ENCODE assay signal across 31 cellular contexts in genomic region chr3:128412180-128413002, GRCh38. TPM values are rescaled to one million over a fixed set of nuclear protein-coding genes. Genes with fewer than 3 reads are reported as not detected.
DNase-seq lines count a peak whose midpoint lies in the region; ATAC-seq and TF ChIP-seq lines count a peak whose summit lies in the region.
"Had no signal": no experiment of that assay in that cellular context is flagged by ENCODE, and none has a peak within 500 bp of the region (broad histone marks: within the 10 kb centered on the region; RNA-seq: fewer than 3 reads in every experiment).

No MANE protein-coding gene starts in this region.

- no peak for DNase-seq in stimulated activated naive CD8-positive, alpha-beta T cell treated with anti-CD3 and anti-CD28 coated beads, Interleukin-15, amount 100 ng/mL, for 72 hours
- DNase-seq in stimulated activated naive CD8-positive, alpha-beta T cell treated with anti-CD3 and anti-CD28 coated beads, Interleukin-15, Interleukin-2, amounts not matched to agents 100 U/mL and 50 U/mL, for 24 hours: no peak
- DNase-seq in SK-N-DZ (ENCODE audit: low spot score): peak; percentile 71
- peak; percentile 73 to 82 for DNase-seq in erythroblast (lab: John Stamatoyannopoulos, UW)
- no peak for DNase-seq in type B pancreatic cell (ENCODE audit: extremely low spot score, unreplicated experiment)
- DNase-seq in DMS53 treated with DMSO at 0.1 percent for 48 hours (lab: John Stamatoyannopoulos, UW; ENCODE audit: unreplicated experiment): no peak
- DNase-seq in activated T-cell treated with anti-CD3 and anti-CD28 coated beads, Interleukin-2, amount 50 U/mL, for 1 hour: no peak
- DNase-seq: activated CD4-positive, alpha-beta T cell treated with anti-CD3 and anti-CD28 coated beads for 36 hours; activated gamma-delta T cell; activated T-cell treated with anti-CD3 and anti-CD28 coated beads, Interleukin-2, amount 50 U/mL, for 24 hours; body of pancreas; hypothalamus; immature natural killer cell; naive thymus-derived CD4-positive, alpha-beta T cell; NCI-H1092 treated with DMSO at 0.1 percent for 48 hours; NCI-H2029; NCI-H524 treated with DMSO at 0.1 percent for 48 hours; ovary; stimulated activated CD4-positive, alpha-beta T cell treated with anti-CD3 and anti-CD28 coated beads, Interleukin-2, amount 100 ng/mL, for 24 hours; T-cell; upper lobe of right lung had no signal

- no peaks in the 10 kb centered on the region for H3K36me3 Mint-ChIP-seq in type B pancreatic cell
- H3K36me3 Mint-ChIP-seq: immature natural killer cell had no signal

- H3K4me3 Mint-ChIP-seq in stimulated activated naive CD8-positive, alpha-beta T cell treated with anti-CD3 and anti-CD28 coated beads, Interleukin-15, amount 100 ng/mL, for 72 hours: no peak overlapping the region
- no peak overlapping the region for H3K4me3 Mint-ChIP-seq in type B pancreatic cell
- H3K4me3 Mint-ChIP-seq: activated CD4-positive, alpha-beta T cell treated with anti-CD3 and anti-CD28 coated beads for 36 hours; activated T-cell treated with anti-CD3 and anti-CD28 coated beads, Interleukin-2, amount 50 U/mL, for 24 hours; immature natural killer cell; naive thymus-derived CD4-positive, alpha-beta T cell; T-cell had no signal

- H3K4me1 Mint-ChIP-seq in stimulated activated naive CD8-positive, alpha-beta T cell treated with anti-CD3 and anti-CD28 coated beads, Interleukin-15, amount 100 ng/mL, for 72 hours: no peaks in the 10 kb centered on the region
- peaks cover 34% of the 10 kb centered on the region for H3K4me1 Mint-ChIP-seq in type B pancreatic cell (ENCODE audit: unreplicated experiment)
- H3K4me1 Mint-ChIP-seq: activated CD4-positive, alpha-beta T cell treated with anti-CD3 and anti-CD28 coated beads for 36 hours; immature natural killer cell had no signal

- no peaks in the 10 kb centered on the region for H3K9me3 Mint-ChIP-seq in stimulated activated naive CD8-positive, alpha-beta T cell treated with anti-CD3 and anti-CD28 coated beads, Interleukin-15, amount 100 ng/mL, for 72 hours
- H3K9me3 Mint-ChIP-seq in type B pancreatic cell: no peaks in the 10 kb centered on the region
- H3K9me3 Mint-ChIP-seq: activated T-cell treated with anti-CD3 and anti-CD28 coated beads, Interleukin-2, amount 50 U/mL, for 24 hours; IgD-negative memory B cell; immature natural killer cell; T-cell had no signal

- TF ChIP-seq POLR2A in erythroblast (IDR thresholded peaks at IDR 0.05; ENCODE audit: low read length): no peak

- ATAC-seq in stimulated activated naive CD8-positive, alpha-beta T cell treated with anti-CD3 and anti-CD28 coated beads, Interleukin-15, amount 100 ng/mL, for 72 hours: no peak
- ATAC-seq in stimulated activated naive CD8-positive, alpha-beta T cell treated with anti-CD3 and anti-CD28 coated beads, Interleukin-15, Interleukin-2, amounts not matched to agents 100 U/mL and 50 U/mL, for 24 hours: no peak
- no peak for ATAC-seq in HG03280 (IDR thresholded peaks at IDR 0.05; ENCODE audit: unreplicated experiment)
- ATAC-seq: activated CD4-positive, alpha-beta T cell treated with anti-CD3 and anti-CD28 coated beads for 36 hours; left lobe of liver; naive thymus-derived CD4-positive, alpha-beta T cell; T-cell; upper lobe of right lung had no signal

- H3K27ac Mint-ChIP-seq in stimulated activated naive CD8-positive, alpha-beta T cell treated with anti-CD3 and anti-CD28 coated beads, Interleukin-15, amount 100 ng/mL, for 72 hours: peak overlapping the region; percentile 43 to 55
- peak overlapping the region; percentile 77 for H3K27ac Mint-ChIP-seq in type B pancreatic cell
- H3K27ac Mint-ChIP-seq: activated CD4-positive, alpha-beta T cell treated with anti-CD3 and anti-CD28 coated beads for 36 hours; activated T-cell treated with anti-CD3 and anti-CD28 coated beads, Interleukin-2, amount 50 U/mL, for 24 hours; IgD-negative memory B cell; immature natural killer cell; T-cell had no signal

- TF ChIP-seq CTCF in type B pancreatic cell (conservative IDR thresholded peaks at IDR 0.05): no peak

- H3K27me3 Mint-ChIP-seq in stimulated activated naive CD8-positive, alpha-beta T cell treated with anti-CD3 and anti-CD28 coated beads, Interleukin-15, amount 100 ng/mL, for 72 hours: no peaks in the 10 kb centered on the region
- H3K27me3 Mint-ChIP-seq in type B pancreatic cell: peaks cover 6% of the 10 kb centered on the region
- H3K27me3 Mint-ChIP-seq: activated CD4-positive, alpha-beta T cell treated with anti-CD3 and anti-CD28 coated beads for 36 hours; activated T-cell treated with anti-CD3 and anti-CD28 coated beads, Interleukin-2, amount 50 U/mL, for 24 hours; IgD-negative memory B cell; naive thymus-derived CD4-positive, alpha-beta T cell; T-cell had no signal

RNA-seq across cellular contexts. Expression of gene DNAJB8, which starts 54.3 kb away (rescaled TPM):
- polyA plus RNA-seq in SK-N-DZ (2014; cell fraction: cytosol; rRNA removed): not detected in 2 replicates
- polyA plus RNA-seq in SK-N-DZ (2014; cell fraction: nucleus; rRNA removed): not detected in 2 replicates
- total RNA-seq in type B pancreatic cell (ENCODE audit: low replicate concordance): not detected in 2 replicates
- total RNA-seq: activated CD4-positive, alpha-beta T cell treated with anti-CD3 and anti-CD28 coated beads for 36 hours; activated CD8-positive, alpha-beta memory T cell treated with anti-CD3 and anti-CD28 coated beads for 36 hours; adrenal gland; body of pancreas; chondrocyte; endothelial cell of umbilical vein; left lobe of liver; mesenteric fat pad; naive thymus-derived CD4-positive, alpha-beta T cell; ovary; subcutaneous adipose tissue; T-cell; upper lobe of right lung had no signal
- polyA plus RNA-seq: adrenal gland; BJ; endothelial cell of umbilical vein; IgD-negative memory B cell; immature natural killer cell; naive thymus-derived CD4-positive, alpha-beta T cell; ovary had no signal

Comparison
In these comparisons a context has a peak if more than half of its experiments do, and no peak if none do; other contexts are left out.
1. DNase-seq: peak in SK-N-DZ (single experiment) and erythroblast (2 of 2); none in stimulated activated naive CD8-positive, alpha-beta T cell treated with anti-CD3 and anti-CD28 coated beads, Interleukin-15, amount 100 ng/mL, for 72 hours (0 of 2), stimulated activated naive CD8-positive, alpha-beta T cell treated with anti-CD3 and anti-CD28 coated beads, Interleukin-15, Interleukin-2, amounts not matched to agents 100 U/mL and 50 U/mL, for 24 hours (single experiment), type B pancreatic cell (single experiment), DMS53 treated with DMSO at 0.1 percent for 48 hours (single experiment) and activated T-cell treated with anti-CD3 and anti-CD28 coated beads, Interleukin-2, amount 50 U/mL, for 1 hour (single experiment).